ENCODE assay signal across 13 cellular contexts in the genomic region with DNA sequence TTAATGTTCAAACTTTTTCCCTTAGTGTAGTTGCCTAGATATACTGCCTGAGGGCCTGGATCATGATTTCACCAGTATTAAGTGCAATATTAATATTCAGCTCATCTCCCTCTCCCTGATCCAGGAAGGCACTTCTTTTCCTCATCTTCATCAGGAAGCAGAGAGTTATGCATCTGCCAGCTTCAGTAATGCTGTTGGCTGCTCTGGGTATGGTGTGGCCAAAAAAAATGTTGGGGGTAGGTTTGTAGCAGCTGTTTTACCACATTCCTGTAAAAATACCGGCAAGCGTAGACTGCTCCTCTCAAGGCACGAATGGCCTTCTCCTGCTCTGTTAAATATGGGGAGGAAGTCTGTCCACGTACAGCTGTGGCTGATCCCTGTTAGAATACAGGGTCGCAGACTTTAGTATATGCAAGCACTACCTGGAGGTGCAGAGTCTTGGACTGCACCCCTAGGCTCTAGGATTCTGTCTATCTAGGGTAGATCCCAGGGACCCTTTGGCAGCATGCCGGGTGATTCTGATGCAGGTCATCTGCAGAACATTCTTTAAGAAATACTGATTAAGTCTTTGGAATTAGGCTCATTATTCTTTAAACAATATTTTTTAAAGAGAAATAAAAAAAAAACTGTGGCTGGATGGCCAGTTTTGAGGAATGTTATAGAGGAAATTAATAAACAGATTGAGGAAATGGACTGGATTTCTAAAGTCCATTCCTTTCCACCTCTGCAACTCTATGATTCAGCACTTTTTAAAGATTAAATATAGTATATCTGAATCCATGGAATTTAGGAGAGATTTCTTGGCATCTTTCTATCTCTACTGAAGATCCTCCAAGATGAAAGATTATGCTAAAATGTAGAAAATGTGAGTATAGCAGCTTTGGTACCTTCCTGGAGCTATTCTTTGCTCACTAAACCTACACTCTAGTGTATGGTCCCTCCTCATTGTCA. TPM values are rescaled to one million over a fixed set of nuclear protein-coding genes. Genes with fewer than 3 reads are reported as not detected.
DNase-seq lines count a peak whose midpoint lies in the region; ATAC-seq, FAIRE-seq and TF ChIP-seq lines count a peak whose summit lies in the region.
"Had no signal": no experiment of that assay in that cellular context is flagged by ENCODE, and none has a peak within 500 bp of the region (broad histone marks: within the 10 kb centered on the region; RNA-seq: fewer than 3 reads in every experiment).

No MANE protein-coding gene starts in this region.

- H3K79me2 ChIP-seq in PC-9 (ENCODE audit: low read depth) (no peaks in the 10 kb centered on the region), endothelial cell of umbilical vein (ENCODE audit: control insufficient read depth, insufficient read depth, low read length) (no peaks in the 10 kb centered on the region)

- no peaks in the 10 kb centered on the region for H3K9me3 Mint-ChIP-seq in osteocyte (ENCODE audit: unreplicated experiment)

- peaks cover 64% of the 10 kb centered on the region for H3K4me1 Mint-ChIP-seq in osteocyte (ENCODE audit: unreplicated experiment)

- H3K27me3 Mint-ChIP-seq in osteocyte (ENCODE audit: unreplicated experiment): no peaks in the 10 kb centered on the region

- H3K4me3 ChIP-seq in PC-9 (no peak overlapping the region), endothelial cell of umbilical vein (replicated peaks in 1 of 3; ENCODE audit: insufficient read depth in 1 of 3, low read depth in 1 of 3, low read length in 3 of 3) (no peak overlapping the region)

- H2AFZ ChIP-seq in PC-9 (no peak overlapping the region), endothelial cell of umbilical vein (ENCODE audit: low read depth, low read length) (peak overlapping the region; percentile 26)

- no peak for TF ChIP-seq POLR2A in endothelial cell of umbilical vein (IDR thresholded peaks at IDR 0.05; ENCODE audit: low read depth, low read length)

- H3F3A ChIP-seq in PC-9 (ENCODE audit: insufficient read depth, low read depth): peaks cover 15% of the 10 kb centered on the region

- peak; percentile 90 for DNase-seq in EH (ENCODE audit: low read depth)
- peak in 1 of 2 experiments; percentile 26 for DNase-seq in PC-9
- DNase-seq in endothelial cell of umbilical vein (ENCODE audit: low read depth, low spot score): peak; percentile 21
- no peak for DNase-seq in osteocyte (ENCODE audit: extremely low spot score, unreplicated experiment)
- no peak for DNase-seq in NCI-H146 treated with DMSO at 0.1 percent for 48 hours (lab: John Stamatoyannopoulos, UW; ENCODE audit: unreplicated experiment)
- DNase-seq in iPS-NIHi11 (ENCODE audit: low spot score): no peak
- DNase-seq: MM.1S had no signal

- no peaks in the 10 kb centered on the region for H4K20me1 ChIP-seq in PC-9 (ENCODE audit: insufficient read depth)
- H4K20me1 ChIP-seq in endothelial cell of umbilical vein (replicated peaks; ENCODE audit: control insufficient read depth, extremely low read depth, insufficient read depth, low read length): no peaks in the 10 kb centered on the region

- CTCF ChIA-PET in PC-9 (lab: Charles Lee): interaction anchor here (1.8 kb wide), 1 partner anchor 9 kb away, joined by 5 read pairs; no protein-coding TSS in a partner anchor
- CTCF ChIA-PET in endothelial cell of umbilical vein (lab: Charles Lee): interaction anchor here (1.3 to 2.8 kb wide), 4 partner anchors 9 to 22 kb away, joined by 3 to 20 read pairs (median 5); no protein-coding TSS in a partner anchor

- TF ChIP-seq CTCF in PC-9 (conservative IDR thresholded peaks at IDR 0.05) (no peak), endothelial cell of umbilical vein (IDR thresholded peaks at IDR 0.05; ENCODE audit: extremely low read depth in 1 of 2, insufficient read depth in 1 of 2, low read depth in 1 of 2, low read length in 2 of 2) (no peak), osteocyte (IDR thresholded peaks at IDR 0.05) (no peak)

- H3K27ac ChIP-seq in PC-9: peak overlapping the region; percentile 67
- H3K27ac ChIP-seq in endothelial cell of umbilical vein (ENCODE audit: insufficient read depth, low read depth, low read length): no peak overlapping the region

- intact Hi-C loops in PC-9 (cut with micrococcal nuclease; ENCODE audit: unreplicated experiment): no loop called here
- intact Hi-C loops in endothelial cell of umbilical vein (cut with micrococcal nuclease): no loop called here

- no peaks in the 10 kb centered on the region for H3K27me3 ChIP-seq in PC-9 (ENCODE audit: insufficient read depth, low read depth)
- H3K27me3 ChIP-seq in endothelial cell of umbilical vein (ENCODE audit: control insufficient read depth in 2 of 2, insufficient read depth in 2 of 2, low read length in 2 of 2): no peaks in the 10 kb centered on the region

- no peak overlapping the region for H3K9ac ChIP-seq in endothelial cell of umbilical vein (replicated peaks; ENCODE audit: extremely low read depth, insufficient read depth, low read length)

- no peak for ATAC-seq in GM19467 (IDR thresholded peaks at IDR 0.05; ENCODE audit: unreplicated experiment)
- ATAC-seq in GM21717 (IDR thresholded peaks at IDR 0.05; ENCODE audit: unreplicated experiment): no peak

- no peaks in the 10 kb centered on the region for H3K36me3 Mint-ChIP-seq in osteocyte (ENCODE audit: unreplicated experiment)

- BruUV-seq in PC-9 (replicated peaks; lab: Mats Ljungman, UMichigan): no TSS peak
- BruUV-seq in endothelial cell of umbilical vein (replicated peaks; lab: Mats Ljungman, UMichigan): no TSS peak

- H3K36me3 ChIP-seq in PC-9 (ENCODE audit: low read depth): no peaks in the 10 kb centered on the region
- H3K36me3 ChIP-seq in endothelial cell of umbilical vein (ENCODE audit: control insufficient read depth in 2 of 2, extremely low read depth in 1 of 2, insufficient read depth in 2 of 2, low read length in 2 of 2): no peaks in the 10 kb centered on the region

- H3K4me3 Mint-ChIP-seq in osteocyte (ENCODE audit: unreplicated experiment): peak overlapping the region; percentile 43
- H3K4me3 Mint-ChIP-seq: T-helper 1 cell treated with Interleukin-12 subunit alpha and Interleukin-12 subunit beta and Interleukin-4 antibody, amounts not matched to agents 30 μg/mL and 1 μg/mL, for 36 hours had no signal

- peaks cover 28% of the 10 kb centered on the region for H3K4me1 ChIP-seq in PC-9 (replicated peaks; ENCODE audit: insufficient read depth)
- peaks cover 11% of the 10 kb centered on the region for H3K4me1 ChIP-seq in endothelial cell of umbilical vein (ENCODE audit: control insufficient read depth, extremely low read depth, insufficient read depth, low read length)

- POLR2A ChIA-PET in PC-9 (lab: Charles Lee; ENCODE audit: unreplicated experiment) (interaction anchor here (0.6 to 1.3 kb wide), 5 partner anchors 12 to 68 kb away, joined by 3 to 12 read pairs (median 3); a partner anchor contains a TSS), endothelial cell of umbilical vein (lab: Charles Lee) (interaction anchor here (1.8 kb wide), 1 partner anchor 22 kb away, joined by 5 read pairs; a partner anchor contains a TSS)

- H3K9me1 ChIP-seq in endothelial cell of umbilical vein (replicated peaks; ENCODE audit: control insufficient read depth, extremely low read depth, insufficient read depth, low read length): no peaks in the 10 kb centered on the region

- FAIRE-seq in endothelial cell of umbilical vein (lab: Jason Lieb, UNC): peak; percentile 55
- FAIRE-seq: bronchial epithelial cell, D721Med, frontal cortex had no signal

- H3K4me2 ChIP-seq in PC-9: peak overlapping the region; percentile 15
- H3K4me2 ChIP-seq in endothelial cell of umbilical vein (ENCODE audit: insufficient read depth, low read length): no peak overlapping the region

- dilution Hi-C loops in endothelial cell of umbilical vein (cut with MboI; ENCODE audit: extremely low pct_ligation_motif_present, low sequenced_read_pairs): no loop called here

- H3K9me2 ChIP-seq in PC-9 (ENCODE audit: insufficient read depth): no peaks in the 10 kb centered on the region

- H3K9me3 ChIP-seq in PC-9 (ENCODE audit: insufficient read depth, low read depth): peaks cover 5% of the 10 kb centered on the region
- H3K9me3 ChIP-seq in endothelial cell of umbilical vein (replicated peaks; ENCODE audit: control insufficient read depth, insufficient read depth, low read length): no peaks in the 10 kb centered on the region

- peak overlapping the region; percentile 78 for H3K27ac Mint-ChIP-seq in osteocyte (ENCODE audit: unreplicated experiment)
- H3K27ac Mint-ChIP-seq: T-helper 1 cell treated with Interleukin-12 subunit alpha and Interleukin-12 subunit beta and Interleukin-4 antibody, amounts not matched to agents 30 μg/mL and 1 μg/mL, for 36 hours had no signal

TF ChIP-seq in endothelial cell of umbilical vein, 7 proteins besides CTCF, POLR2A, EP300 and RAD21:
- TF ChIP-seq, protein P1, sequence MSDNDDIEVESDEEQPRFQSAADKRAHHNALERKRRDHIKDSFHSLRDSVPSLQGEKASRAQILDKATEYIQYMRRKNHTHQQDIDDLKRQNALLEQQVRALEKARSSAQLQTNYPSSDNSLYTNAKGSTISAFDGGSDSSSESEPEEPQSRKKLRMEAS (IDR thresholded peaks at IDR 0.05; ENCODE audit: insufficient read depth, insufficient read length): no peak
- TF ChIP-seq GATA2 (IDR thresholded peaks at IDR 0.05; ENCODE audit: insufficient read depth, insufficient read length, low read depth, low read length) (no peak), EZH2 (IDR thresholded peaks at IDR 0.05; ENCODE audit: borderline replicate concordance, low read depth, low read length, severe bottlenecking) (no peak), FOS (IDR thresholded peaks at IDR 0.05; ENCODE audit: borderline replicate concordance, insufficient read depth, low read length) (no peak), MYC (IDR thresholded peaks at IDR 0.05; ENCODE audit: low read depth, low read length) (no peak), POLR2AphosphoS5 (IDR thresholded peaks at IDR 0.05; ENCODE audit: insufficient read depth, low read depth, low read length) (no peak), JUN (IDR thresholded peaks at IDR 0.05; ENCODE audit: borderline replicate concordance, insufficient read depth, insufficient read length, low read depth) (no peak)

RNA-seq across cellular contexts. Expression of a gene that starts 21.0 kb away (rescaled TPM):
- 66.4 and 68.5 TPM in 2 replicates for total RNA-seq in PC-9 (2021)
- total RNA-seq in endothelial cell of umbilical vein: 181 and 183 TPM in 2 replicates
- 36.1 and 49.0 TPM in 2 replicates for polyA plus RNA-seq in endothelial cell of umbilical vein
- 24.0 and 30.2 TPM in 2 replicates for polyA plus RNA-seq in endothelial cell of umbilical vein (2011; cell fraction: cytosol; rRNA removed)
- 222 and 298 TPM in 2 replicates for polyA plus RNA-seq in endothelial cell of umbilical vein (2011; cell fraction: nucleus; rRNA removed)
- 138 and 142 TPM in 2 replicates for polyA plus RNA-seq in endothelial cell of umbilical vein (2012)
- 351 and 395 TPM in 2 replicates for polyA minus RNA-seq in endothelial cell of umbilical vein
- 22.2 TPM for polyA minus RNA-seq in endothelial cell of umbilical vein (2011; cell fraction: cytosol; rRNA and poly(A)+ RNA removed)
- 496 and 601 TPM in 2 replicates for polyA minus RNA-seq in endothelial cell of umbilical vein (2011; cell fraction: nucleus; rRNA and poly(A)+ RNA removed)
- total RNA-seq in osteocyte: 167 and 178 TPM in 2 replicates

Comparison
In these comparisons a context has a peak if more than half of its experiments do, and no peak if none do; other contexts are left out.
1. DNase-seq: peak in EH (single experiment) and endothelial cell of umbilical vein (single experiment); none in osteocyte (single experiment), NCI-H146 treated with DMSO at 0.1 percent for 48 hours (single experiment) and iPS-NIHi11 (single experiment).